ENCODE assay signal across 1 cellular context in the genomic region with DNA sequence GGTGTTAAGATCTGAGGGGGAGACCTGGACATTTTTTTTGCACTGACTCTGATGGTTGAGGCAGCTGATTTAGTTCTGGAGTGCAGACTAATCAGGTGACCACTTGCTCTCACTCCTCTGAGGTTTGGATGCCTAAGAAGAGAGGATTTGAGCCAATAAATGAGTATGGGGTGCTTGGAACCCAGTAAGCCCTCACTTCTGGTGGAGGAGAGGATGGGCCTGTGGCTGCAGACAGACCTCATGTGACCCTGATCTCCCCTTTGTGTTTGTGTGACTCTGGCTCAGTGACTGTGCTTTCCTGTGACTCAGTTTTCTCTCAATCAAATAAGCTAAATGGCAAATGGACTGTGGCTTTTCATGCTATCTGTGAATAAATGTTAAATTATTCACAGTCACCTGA.
TF ChIP-seq lines count a peak whose summit lies in the region.

No MANE protein-coding gene starts in this region.

TF ChIP-seq in endothelial cell of umbilical vein, 7 proteins besides CTCF, POLR2A, EP300 and RAD21:
- peak; percentile 29 for TF ChIP-seq FOS (IDR thresholded peaks at IDR 0.05; ENCODE audit: borderline replicate concordance, insufficient read depth, low read length)
